Comparison of ENCODE assay signal across 8 cellular contexts in genomic region chr7:120950539-120951308, GRCh38. TPM values are rescaled to one million over a fixed set of nuclear protein-coding genes. Genes with fewer than 3 reads are reported as not detected.
DNase-seq lines count a peak whose midpoint lies in the region; ATAC-seq and TF ChIP-seq lines count a peak whose summit lies in the region.

Gene ING3, plus strand, starts transcription at chr7:120950777. Its CDS starts 120 bp downstream, at chr7:120950897.

- peak within 1 kb of the TSS; percentile 99 for H3K27ac Mint-ChIP-seq in H9
- peak within 1 kb of the TSS; percentile 94 to 98 for H3K27ac Mint-ChIP-seq in natural killer cell treated with Interleukin-12 subunit alpha and Interleukin-12 subunit beta and Interleukin-15 and Interleukin-18, amount 100 ng/mL, for 72 hours

- no peak within 1 kb of the TSS for H2BK20ac ChIP-seq in H9 (ENCODE audit: low read depth, low read length, poor library complexity, severe bottlenecking)

- no peaks in the 10 kb centered on the region for H3K27me3 ChIP-seq in H9 (ENCODE audit: insufficient read depth, low read length)
- H3K27me3 ChIP-seq in MG63, result no peaks in the 10 kb centered on the region

- peak within 1 kb of the TSS; percentile 85 for H2BK5ac ChIP-seq in H9 (ENCODE audit: insufficient read length, low read length)

- H2BK120ac ChIP-seq in H9 (ENCODE audit: low read depth, low read length, poor library complexity, severe bottlenecking), result peak within 1 kb of the TSS; percentile 91

- DNase-seq in ELR (ENCODE audit: low read depth) (peak; percentile 97), H9 (peak; percentile 98), MG63 (peak; percentile 93), SHP77 treated with DMSO at 0.1 percent for 48 hours (lab: John Stamatoyannopoulos, UW) (peak; percentile 96), fibroblast of pulmonary artery (ENCODE audit: low read depth) (peak; percentile 98)
- peak; percentile 99 for DNase-seq in activated effector memory CD4-positive, alpha-beta T cell treated with anti-CD3 and anti-CD28 coated beads, Interleukin-2, amount 50 U/mL, for 16 hours
- peak; percentile 98 for DNase-seq in natural killer cell treated with Interleukin-12 subunit alpha and Interleukin-12 subunit beta and Interleukin-15 and Interleukin-18, amount 100 ng/mL, for 72 hours (ENCODE audit: low spot score)
- DNase-seq in stimulated activated naive CD8-positive, alpha-beta T cell treated with anti-CD3 and anti-CD28 coated beads, Interleukin-15, Interleukin-2, amounts not matched to agents 100 U/mL and 50 U/mL, for 24 hours, result peak; percentile 96

- H3K9me3 Mint-ChIP-seq in H9, result no peaks in the 10 kb centered on the region
- no peaks in the 10 kb centered on the region for H3K9me3 Mint-ChIP-seq in natural killer cell treated with Interleukin-12 subunit alpha and Interleukin-12 subunit beta and Interleukin-15 and Interleukin-18, amount 100 ng/mL, for 72 hours

- no peak within 1 kb of the TSS for H2BK15ac ChIP-seq in H9 (ENCODE audit: low read depth, low read length)

- H3K4ac ChIP-seq in H9 (ENCODE audit: low read depth, low read length), result no peak within 1 kb of the TSS; the same call in 1 of the 2 replicates

- peak; percentile 97 for ATAC-seq in natural killer cell treated with Interleukin-12 subunit alpha and Interleukin-12 subunit beta and Interleukin-15 and Interleukin-18, amount 100 ng/mL, for 72 hours
- peak; percentile 96 for ATAC-seq in stimulated activated naive CD8-positive, alpha-beta T cell treated with anti-CD3 and anti-CD28 coated beads, Interleukin-15, Interleukin-2, amounts not matched to agents 100 U/mL and 50 U/mL, for 24 hours

- peaks cover 12% of the 10 kb centered on the region in 2 experiments for H3K4me1 Mint-ChIP-seq in H9
- H3K4me1 Mint-ChIP-seq in natural killer cell treated with Interleukin-12 subunit alpha and Interleukin-12 subunit beta and Interleukin-15 and Interleukin-18, amount 100 ng/mL, for 72 hours (ENCODE audit: low read depth in 2 of 2), result peaks cover 14 to 19% of the 10 kb centered on the region in 2 donors

- H3K27ac ChIP-seq in H9 (ENCODE audit: insufficient read length, low read depth, low read length), result peak within 1 kb of the TSS; percentile 58

- no peaks in the 10 kb centered on the region; the same call in 1 of the 2 replicates for H3K4me1 ChIP-seq in H9 (ENCODE audit: insufficient read depth, low read length)

- H3K18ac ChIP-seq in H9 (ENCODE audit: insufficient read length, low read depth, low read length), result peak within 1 kb of the TSS; percentile 100

- H3K9me3 ChIP-seq in H9 (ENCODE audit: control insufficient read depth, low read depth, low read length) (no peaks in the 10 kb centered on the region), MG63 (no peaks in the 10 kb centered on the region)

- no peak within 1 kb of the TSS for H3T11ph ChIP-seq in H9 (ENCODE audit: low read length)

- peak within 1 kb of the TSS; percentile 96 for H3K9ac ChIP-seq in H9 (ENCODE audit: extremely low read depth, insufficient read length, low read length)

- no peak within 1 kb of the TSS for H4K91ac ChIP-seq in H9 (ENCODE audit: insufficient read length, low read depth, low read length)

- H3K79me1 ChIP-seq in H9 (ENCODE audit: insufficient read depth, low read depth, low read length, poor library complexity, severe bottlenecking), result peaks cover 3% of the 10 kb centered on the region

- peaks cover 4% of the 10 kb centered on the region for H3K23me2 ChIP-seq in H9 (ENCODE audit: insufficient read length, low read depth, low read length, poor library complexity, severe bottlenecking)

- H3K4me3 Mint-ChIP-seq in H9, result peak within 1 kb of the TSS; percentile 81 to 87
- peak within 1 kb of the TSS; percentile 92 for H3K4me3 Mint-ChIP-seq in natural killer cell treated with Interleukin-12 subunit alpha and Interleukin-12 subunit beta and Interleukin-15 and Interleukin-18, amount 100 ng/mL, for 72 hours

- H4K8ac ChIP-seq in H9 (replicated peaks; ENCODE audit: insufficient read length, low read depth, low read length), result no peak within 1 kb of the TSS

- 0 out of 2 replicates have a peak, but pooled peaks cover 2% of the 10 kb centered on the region for H3K79me2 ChIP-seq in H9 (ENCODE audit: insufficient read depth, low read length)

- no peaks in the 10 kb centered on the region for H3K27me3 Mint-ChIP-seq in H9 (ENCODE audit: low read depth)
- H3K27me3 Mint-ChIP-seq in natural killer cell treated with Interleukin-12 subunit alpha and Interleukin-12 subunit beta and Interleukin-15 and Interleukin-18, amount 100 ng/mL, for 72 hours, result peaks cover 6 to 10% of the 10 kb centered on the region in 2 donors

- H4K20me1 ChIP-seq in H9 (ENCODE audit: control insufficient read depth, insufficient read depth, insufficient read length), result no peaks in the 10 kb centered on the region

- no CpG with 5 or more reads among the region's 71 CpGs for WGBS in H9 (ENCODE audit: extremely low coverage, insufficient read length, low lambda C conversion rate)

- TF ChIP-seq CTCF in H9 (conservative IDR thresholded peaks at IDR 0.05) (no peak), fibroblast of pulmonary artery (IDR thresholded peaks at IDR 0.05; ENCODE audit: low read length, missing control alignments) (no peak)

- peaks cover 4 to 27% (median 22%) of the 10 kb centered on the region in 3 experiments; a peak in 6 of 7 replicates for H3K36me3 Mint-ChIP-seq in H9 (ENCODE audit: insufficient read depth in 1 of 3, low read depth in 3 of 3)
- H3K36me3 Mint-ChIP-seq in natural killer cell treated with Interleukin-12 subunit alpha and Interleukin-12 subunit beta and Interleukin-15 and Interleukin-18, amount 100 ng/mL, for 72 hours, result peaks cover 6% of the 10 kb centered on the region

- H3K36me3 ChIP-seq in MG63, result peaks cover 25% of the 10 kb centered on the region

- peak within 1 kb of the TSS; percentile 43 for H2BK12ac ChIP-seq in H9 (ENCODE audit: insufficient read length, low read depth, low read length)

- H3K4me2 ChIP-seq in H9 (ENCODE audit: insufficient read depth, insufficient read length, low read length), result peak within 1 kb of the TSS; percentile 83

- H3K4me3 ChIP-seq in MG63, result peak within 1 kb of the TSS; percentile 80
- peak within 1 kb of the TSS; percentile 86 for H3K4me3 ChIP-seq in fibroblast of pulmonary artery (replicated peaks; ENCODE audit: low read depth, low read length)

- H2AFZ ChIP-seq in H9 (ENCODE audit: low read length), result peak within 1 kb of the TSS; percentile 94

- peak within 1 kb of the TSS; percentile 100 for H3K14ac ChIP-seq in H9 (ENCODE audit: insufficient read depth, low read length)

- no peak within 1 kb of the TSS for H3K23ac ChIP-seq in H9 (ENCODE audit: insufficient read length, low read depth, low read length)

- no peak within 1 kb of the TSS for H2AK5ac ChIP-seq in H9 (ENCODE audit: insufficient read length, low read length)

- H3K56ac ChIP-seq in H9 (ENCODE audit: insufficient read length, low read depth, low read length), result peak within 1 kb of the TSS; percentile 54

- no peak within 1 kb of the TSS for H4K5ac ChIP-seq in H9 (ENCODE audit: insufficient read length, low read depth, low read length)

RNA-seq across cellular contexts. Expression of gene ING3, which starts in this region (rescaled TPM):
- total RNA-seq in H9 (2021), result 22.7 and 23.1 TPM in 2 replicates
- 14.1 and 19.1 TPM in 2 replicates for total RNA-seq in MG63 (2014; rRNA removed; shearing (Covaris generic); ENCODE audit: low replicate concordance)
- 10 to 100 TPM; 20.3 to 32.2 TPM for total RNA-seq in natural killer cell treated with Interleukin-12 subunit alpha and Interleukin-12 subunit beta and Interleukin-15 and Interleukin-18, amount 100 ng/mL, for 72 hours

Comparison
In these comparisons a context has a peak if more than half of its experiments do, and no peak if none do; other contexts are left out.
1. Peak in every context shown above with its lines: DNase-seq, ATAC-seq, H3K4me3 ChIP-seq and H3K27ac ChIP-seq.